Comparison of ENCODE assay signal across 9 cellular contexts in the genomic region with DNA sequence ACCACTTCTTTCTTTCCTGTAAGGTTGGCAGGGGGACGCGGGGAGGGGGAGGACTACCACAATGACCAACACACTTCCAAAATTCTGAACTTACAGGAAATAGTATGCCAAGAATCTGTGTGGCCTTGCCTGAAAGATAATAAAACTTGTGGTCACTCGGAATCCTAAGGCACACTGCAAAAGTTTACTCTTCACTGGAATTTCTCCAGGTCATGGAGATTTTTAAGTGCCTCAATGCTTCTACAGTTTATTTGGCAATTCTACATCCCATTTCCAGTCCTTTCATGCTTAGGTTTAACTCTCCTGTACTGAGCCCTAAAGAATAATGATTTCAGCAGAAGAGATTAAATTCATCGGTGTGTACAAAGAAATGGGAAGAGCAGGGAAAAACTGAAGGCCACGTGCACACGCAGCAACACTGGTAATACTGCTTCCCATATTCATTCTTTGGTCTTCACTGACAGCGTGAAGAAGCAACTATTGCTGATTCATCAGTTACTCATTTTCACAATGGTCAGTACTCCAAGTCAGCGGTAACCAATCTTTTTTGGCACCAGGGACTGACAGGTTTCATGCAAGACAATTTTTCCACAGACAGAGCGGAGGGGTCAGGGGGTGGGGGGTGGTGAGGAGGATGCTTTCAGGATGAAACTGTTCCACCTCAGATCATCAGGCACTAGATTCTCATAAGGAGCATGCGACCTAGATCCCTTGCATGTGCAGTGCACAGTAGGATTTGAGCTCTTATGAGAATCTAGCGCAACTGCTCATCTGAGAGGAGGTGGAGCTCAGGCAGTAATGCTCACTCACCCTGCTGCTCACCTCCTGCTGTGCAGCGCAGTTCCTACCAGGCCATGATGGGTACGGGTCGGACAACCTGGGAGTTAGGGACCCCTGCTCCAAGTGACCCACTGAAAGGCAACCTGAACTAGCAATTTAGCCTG. TPM values are rescaled to one million over a fixed set of nuclear protein-coding genes. Genes with fewer than 3 reads are reported as not detected.
DNase-seq lines count a peak whose midpoint lies in the region; FAIRE-seq and TF ChIP-seq lines count a peak whose summit lies in the region.
"Had no signal": no experiment of that assay in that cellular context is flagged by ENCODE, and none has a peak within 500 bp of the region (broad histone marks: within the 10 kb centered on the region; RNA-seq: fewer than 3 reads in every experiment).

No MANE protein-coding gene starts in this region.

- H3K14ac ChIP-seq in H1 (ENCODE audit: insufficient read length): no peak overlapping the region

- no peak overlapping the region for H3K27ac ChIP-seq in H1 (ENCODE audit: low read depth, low read length)
- peak overlapping the region; percentile 61 for H3K27ac ChIP-seq in osteoblast (ENCODE audit: low read depth, low read length)
- H3K27ac ChIP-seq: stomach had no signal

- no peaks in the 10 kb centered on the region for H3K23me2 ChIP-seq in H1 (ENCODE audit: low read depth, low read length)

- no peak for TF ChIP-seq CTCF in H1 (IDR thresholded peaks at IDR 0.05; ENCODE audit: control extremely low read depth in 1 of 3, insufficient read depth in 1 of 3, low read depth in 1 of 3, low read length in 3 of 3)
- TF ChIP-seq CTCF in osteoblast (IDR thresholded peaks at IDR 0.05; ENCODE audit: extremely low read depth, low read depth, low read length): no peak

- no peak overlapping the region for H4K91ac ChIP-seq in H1 (replicated peaks; ENCODE audit: insufficient read length, low read length)

- no peak overlapping the region for H3K4ac ChIP-seq in H1 (replicated peaks; ENCODE audit: insufficient read length, low read depth, low read length)

- H4K20me1 ChIP-seq in H1 (replicated peaks in 1 of 2; ENCODE audit: control insufficient read depth in 1 of 2, insufficient read depth in 2 of 2, low read length in 2 of 2) (peaks cover 15 to 35% of the 10 kb centered on the region in 2 experiments), osteoblast (ENCODE audit: insufficient read depth, low read length) (peaks cover 79% of the 10 kb centered on the region)

- CTCF ChIA-PET in H1 (lab: Charles Lee; ENCODE audit: partially characterized antibody): no interaction called here

- no peak overlapping the region for H2BK20ac ChIP-seq in H1 (ENCODE audit: low read length)

- no peak overlapping the region for H2BK120ac ChIP-seq in H1 (replicated peaks; ENCODE audit: low read depth, low read length)

- TF ChIP-seq RAD21 in H1 (IDR thresholded peaks at IDR 0.05 in 1 of 2, conservative IDR thresholded peaks at IDR 0.05 in 1 of 2; ENCODE audit: low read depth in 2 of 2, low read length in 2 of 2): no peak

- POLR2A ChIA-PET in H1 (lab: Charles Lee; ENCODE audit: partially characterized antibody): interaction anchor here (1.0 to 1.7 kb wide), 2 partner anchors 8 to 16 kb away, joined by 4 read pairs; no protein-coding TSS in a partner anchor

- H2AFZ ChIP-seq in H1 (ENCODE audit: low read length): no peak overlapping the region
- H2AFZ ChIP-seq in osteoblast (ENCODE audit: low read length): no peak overlapping the region

- peaks cover 10% of the 10 kb centered on the region for H3K79me1 ChIP-seq in H1 (ENCODE audit: low read depth, low read length)

- no peak overlapping the region for H2BK5ac ChIP-seq in H1 (ENCODE audit: low read depth, low read length)

- H2BK12ac ChIP-seq in H1 (ENCODE audit: low read depth, low read length): no peak overlapping the region

- H3K36me3 ChIP-seq in H1 (ENCODE audit: control insufficient read depth in 2 of 4, insufficient read depth in 4 of 4, low read length in 3 of 4): no peaks in the 10 kb centered on the region; a peak in 1 of 8 replicates
- H3K36me3 ChIP-seq in osteoblast (ENCODE audit: insufficient read depth, low read length): peaks cover 16% of the 10 kb centered on the region

- H3K4me2 ChIP-seq in H1 (ENCODE audit: insufficient read depth in 1 of 2, low read depth in 2 of 2, low read length in 2 of 2): no peak overlapping the region
- H3K4me2 ChIP-seq in osteoblast (ENCODE audit: insufficient read depth, low read length): peak overlapping the region; percentile 61

- WGBS in H1 (ENCODE audit: extremely low coverage in 1 of 2, insufficient coverage in 1 of 2, insufficient read length in 1 of 2, insufficient replicate concordance in 2 of 2, low coverage in 1 of 2, low lambda C conversion rate in 2 of 2, missing lambda C conversion rate in 1 of 2), 2 experiments: 94% methylated on average over 14 of the region's 14 CpGs; no CpG with 5 or more reads in 1 of the 2 experiments

- FAIRE-seq in RCC 7860 (lab: Jason Lieb, UNC): peak; percentile 85
- FAIRE-seq in H1 (lab: Jason Lieb, UNC): no peak

- no peak overlapping the region for H3K23ac ChIP-seq in H1 (ENCODE audit: insufficient read length)

- no peak overlapping the region for H2BK15ac ChIP-seq in H1 (ENCODE audit: low read length)

- H3K79me2 ChIP-seq in H1 (ENCODE audit: control insufficient read depth in 1 of 2, insufficient read depth in 2 of 2, low read length in 2 of 2): peaks cover 58 to 99% of the 10 kb centered on the region in 2 experiments
- H3K79me2 ChIP-seq in osteoblast (ENCODE audit: insufficient read depth, low read length): peaks cover 92% of the 10 kb centered on the region

- H3K27me3 ChIP-seq in H1 (replicated peaks in 1 of 4; ENCODE audit: control insufficient read depth in 3 of 4, extremely low read depth in 1 of 4, insufficient read depth in 3 of 4, low read length in 3 of 4): no peaks in the 10 kb centered on the region
- H3K27me3 ChIP-seq in osteoblast (ENCODE audit: insufficient read depth, low read length): no peaks in the 10 kb centered on the region
- H3K27me3 ChIP-seq: stomach had no signal

- no peaks in the 10 kb centered on the region for H3K9me3 ChIP-seq in H1 (ENCODE audit: insufficient read depth in 2 of 2, low read depth in 1 of 2, low read length in 1 of 2)
- no peaks in the 10 kb centered on the region for H3K9me3 ChIP-seq in osteoblast (ENCODE audit: low read depth, low read length)
- H3K9me3 ChIP-seq: stomach had no signal

- DNase-seq in ELR (ENCODE audit: low read depth) (peak; percentile 77), RCC 7860 (ENCODE audit: low spot score) (peak; percentile 86), H1 (ENCODE audit: low read depth in 1 of 2, low spot score in 2 of 2) (no peak), osteoblast (ENCODE audit: insufficient read length, low spot score, missing footprints) (peak; percentile 88), NOMO-1 treated with dmso at 0.1 percent for 144 hours (lab: John Stamatoyannopoulos, UW; ENCODE audit: unreplicated experiment) (no peak), NOMO-1 treated with DMSO at 0.1 percent for 48 hours (lab: John Stamatoyannopoulos, UW; ENCODE audit: unreplicated experiment) (no peak)
- no peak for DNase-seq in activated CD8-positive, alpha-beta memory T cell treated with anti-CD3 and anti-CD28 coated beads, Interleukin-2, amount 50 U/mL, for 4 hours
- DNase-seq: caudate nucleus, stomach had no signal

- TF ChIP-seq POLR2A in H1 (IDR thresholded peaks at IDR 0.05; ENCODE audit: control extremely low read depth in 1 of 2, low read depth in 2 of 2, low read length in 2 of 2): no peak

- H4K8ac ChIP-seq in H1 (ENCODE audit: extremely low read depth, insufficient read depth, low read length): no peak overlapping the region; the same call in 1 of the 2 replicates

- H3K9ac ChIP-seq in H1 (replicated peaks in 1 of 4; ENCODE audit: extremely low read depth in 1 of 4, low read depth in 3 of 4, low read length in 3 of 4): no peak overlapping the region

- H3K4me1 ChIP-seq in H1 (replicated peaks in 1 of 4; ENCODE audit: control insufficient read depth in 3 of 4, insufficient read depth in 4 of 4, low read length in 3 of 4) (no peaks in the 10 kb centered on the region), osteoblast (ENCODE audit: insufficient read depth, low read length) (peaks cover 21% of the 10 kb centered on the region)

- H2AK5ac ChIP-seq in H1 (ENCODE audit: low read depth, low read length): no peak overlapping the region

- no peak overlapping the region for H4K5ac ChIP-seq in H1 (ENCODE audit: insufficient read length, low read depth, low read length)

- H3K4me3 ChIP-seq in H1 (ENCODE audit: extremely low read depth in 1 of 4, insufficient read depth in 2 of 4, low read depth in 3 of 4, low read length in 4 of 4) (no peak overlapping the region), osteoblast (ENCODE audit: insufficient read depth, low read length) (peak overlapping the region; percentile 18)
- H3K4me3 ChIP-seq: stomach had no signal

- H3K18ac ChIP-seq in H1 (ENCODE audit: extremely low read depth, low read length): no peak overlapping the region

- TF ChIP-seq EP300 in H1 (IDR thresholded peaks at IDR 0.05; ENCODE audit: borderline replicate concordance in 1 of 2, low read depth in 2 of 2, low read length in 2 of 2): no peak

- H3K56ac ChIP-seq in H1 (replicated peaks; ENCODE audit: insufficient read length, low read depth, low read length): no peak overlapping the region

TF ChIP-seq in H1, 55 proteins besides CTCF, POLR2A, EP300 and RAD21:
- no peak for TF ChIP-seq BRCA1 (IDR thresholded peaks at IDR 0.05; ENCODE audit: low read depth, low read length)
- peak; percentile 49; the same call in 1 of the 2 replicates for TF ChIP-seq MAFK (IDR thresholded peaks at IDR 0.05; ENCODE audit: low read depth, low read length)
- TF ChIP-seq, protein P1, sequence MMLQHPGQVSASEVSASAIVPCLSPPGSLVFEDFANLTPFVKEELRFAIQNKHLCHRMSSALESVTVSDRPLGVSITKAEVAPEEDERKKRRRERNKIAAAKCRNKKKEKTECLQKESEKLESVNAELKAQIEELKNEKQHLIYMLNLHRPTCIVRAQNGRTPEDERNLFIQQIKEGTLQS (IDR thresholded peaks at IDR 0.05; ENCODE audit: insufficient read depth, low read depth, low read length): no peak

RNA-seq across cellular contexts. Expression of a gene that starts 9.8 kb away (rescaled TPM):
- total RNA-seq in H1 (2021; fragmentation: NEBNext Ultra II Directional; extraction: Animal tissue kit (Norgen Biotek cat#: 25700)): 78.6 and 82.8 TPM in 2 replicates
- polyA plus RNA-seq in H1 (2011; rRNA removed): 20.1 and 21.7 TPM in 2 replicates
- polyA plus RNA-seq in H1 (2011; cell fraction: cytosol; rRNA removed): 24.2 TPM
- 56.9 TPM for polyA plus RNA-seq in H1 (2011; cell fraction: nucleus; rRNA removed)
- 22.6 to 36.3 TPM (median 27.3 TPM) in 4 replicates for polyA plus RNA-seq in H1 (2012, experiment 1 of 2)
- polyA plus RNA-seq in H1 (2012, experiment 2 of 2): 5.4 TPM
- polyA plus RNA-seq in H1 (2013, experiment 1 of 2): 21.5 TPM
- polyA plus RNA-seq in H1 (2013, experiment 2 of 2): 19.5 TPM
- 64.2 and 84.0 TPM in 2 replicates for polyA minus RNA-seq in H1 (2011; rRNA and poly(A)+ RNA removed)
- 38.7 TPM for polyA minus RNA-seq in H1 (2011; cell fraction: cytosol; rRNA and poly(A)+ RNA removed)
- 84.8 TPM for polyA minus RNA-seq in H1 (2011; cell fraction: nucleus; rRNA and poly(A)+ RNA removed)
- total RNA-seq in osteoblast: 44.5 and 46.0 TPM in 2 replicates

Comparison
In these comparisons a context has a peak if more than half of its experiments do, and no peak if none do; other contexts are left out.
1. DNase-seq: peak in ELR (single experiment), RCC 7860 (single experiment) and osteoblast (single experiment); none in H1 (0 of 2), NOMO-1 treated with dmso at 0.1 percent for 144 hours (single experiment), NOMO-1 treated with DMSO at 0.1 percent for 48 hours (single experiment) and activated CD8-positive, alpha-beta memory T cell treated with anti-CD3 and anti-CD28 coated beads, Interleukin-2, amount 50 U/mL, for 4 hours (single experiment).